Comparison of ENCODE assay signal across 28 cellular contexts in the genomic region with DNA sequence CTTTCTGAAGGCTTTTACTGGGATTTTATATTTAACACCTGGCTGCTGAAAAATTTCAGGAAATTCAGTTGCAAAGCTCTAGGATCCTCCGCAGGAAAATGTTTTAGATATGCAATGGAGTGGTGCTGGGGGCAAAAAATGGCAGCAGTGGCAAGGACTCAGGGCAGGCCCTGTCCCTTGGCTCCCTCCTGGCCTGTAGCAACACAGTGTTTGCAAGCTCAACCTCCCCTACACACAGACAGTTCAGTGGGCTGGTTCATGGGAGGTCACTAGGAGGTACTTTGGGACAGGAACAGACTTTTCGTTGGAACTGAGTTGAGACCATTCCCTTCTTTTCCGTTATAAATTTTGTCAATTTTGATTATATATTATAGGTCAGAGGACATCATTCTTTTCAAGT.
A peak's percentile ranks its signal among the peaks of the same experiment; 100 is the strongest.
DNase-seq lines count a peak whose midpoint lies in the region; ATAC-seq, FAIRE-seq and TF ChIP-seq lines count a peak whose summit lies in the region.
"Had no signal": no experiment of that assay in that cellular context is flagged by ENCODE, and none has a peak within 500 bp of the region (broad histone marks: within the 10 kb centered on the region; RNA-seq: fewer than 3 reads in every experiment).

No MANE protein-coding gene starts in this region.

- H3K14ac ChIP-seq in IMR-90 (replicated peaks; ENCODE audit: low read depth, low read length): peak overlapping the region; percentile 72; the same call in 1 of the 2 replicates

- intact Hi-C loops in IMR-90 (cut with micrococcal nuclease): loop anchor here (2.0 to 5.0 kb wide), 2 partner anchors 693 to 714 kb away; a partner anchor contains a TSS

- H2BK15ac ChIP-seq in IMR-90 (ENCODE audit: low read depth, low read length) (0 out of 3 replicates have a peak overlapping the region, but pooled peaks have one; percentile 49), mesendoderm (replicated peaks; ENCODE audit: low read depth) (no peak overlapping the region)

- H3K36me3 Mint-ChIP-seq in astrocyte (ENCODE audit: low read depth, unreplicated experiment): no peaks in the 10 kb centered on the region
- no peaks in the 10 kb centered on the region for H3K36me3 Mint-ChIP-seq in stimulated activated memory B cell treated with anti-CD40 and anti-IgM and Interleukin-4, amounts not matched to agents 10 μg/mL and 1 μg/mL and 100 μg/mL, for 72 hours
- H3K36me3 Mint-ChIP-seq: activated naive CD4-positive, alpha-beta T cell treated with anti-CD3 and anti-CD28 coated beads, Interleukin-2, amount 50 U/mL, for 24 hours; immature natural killer cell had no signal

- H4K8ac ChIP-seq in IMR-90 (ENCODE audit: low read depth in 2 of 2, low read length in 2 of 2) (peak overlapping the region; percentile 46 to 75; a peak in 3 of 4 replicates), mesendoderm (ENCODE audit: low read depth, low read length) (no peak overlapping the region)

- POLR2A ChIA-PET in IMR-90 (lab: Charles Lee; ENCODE audit: unreplicated experiment): no interaction called here

- no peaks in the 10 kb centered on the region for H3K9me1 ChIP-seq in IMR-90 (ENCODE audit: insufficient read depth, low read length)

- H3K18ac ChIP-seq in IMR-90 (ENCODE audit: low read depth, low read length): peak overlapping the region; percentile 93; the same call in 1 of the 2 replicates
- no peak overlapping the region for H3K18ac ChIP-seq in mesendoderm (ENCODE audit: low read length)

- no peak for FAIRE-seq in astrocyte (lab: Jason Lieb, UNC)
- FAIRE-seq: HTR-8/SVneo, K562 had no signal

- no peak for TF ChIP-seq CTCF in IMR-90 (conservative IDR thresholded peaks at IDR 0.05; ENCODE audit: low read depth, low read length)
- no peak for TF ChIP-seq CTCF in astrocyte (IDR thresholded peaks at IDR 0.05; ENCODE audit: insufficient read depth, low read depth, low read length)

- peaks cover 2% of the 10 kb centered on the region for H3K9me3 Mint-ChIP-seq in astrocyte (ENCODE audit: unreplicated experiment)
- H3K9me3 Mint-ChIP-seq in stimulated activated memory B cell treated with anti-CD40 and anti-IgM and Interleukin-4, amounts not matched to agents 10 μg/mL and 1 μg/mL and 100 μg/mL, for 72 hours: peaks cover under 1% of the 10 kb centered on the region
- H3K9me3 Mint-ChIP-seq: activated CD4-positive, alpha-beta memory T cell treated with anti-CD3 and anti-CD28 coated beads, Interleukin-2, amount 10 ng/mL, durations not matched to agents 7 days and 5 days; activated naive CD4-positive, alpha-beta T cell treated with anti-CD3 and anti-CD28 coated beads, Interleukin-2, amount 50 U/mL, for 24 hours had no signal

- H3K23ac ChIP-seq in IMR-90 (ENCODE audit: low read depth, low read length) (no peak overlapping the region), mesendoderm (ENCODE audit: low read length) (no peak overlapping the region)

- peak overlapping the region; percentile 22 for H2AK9ac ChIP-seq in IMR-90 (replicated peaks; ENCODE audit: low read depth, low read length, poor library complexity)

- H4K20me1 ChIP-seq in IMR-90 (ENCODE audit: insufficient read depth, low read length): no peaks in the 10 kb centered on the region
- H4K20me1 ChIP-seq in astrocyte (ENCODE audit: insufficient read depth, low read length): no peaks in the 10 kb centered on the region

- H2BK120ac ChIP-seq in IMR-90 (ENCODE audit: low read depth, low read length) (peak overlapping the region; percentile 90), mesendoderm (ENCODE audit: low read depth, low read length) (no peak overlapping the region)

- TF ChIP-seq RAD21 in IMR-90 (IDR thresholded peaks at IDR 0.05; ENCODE audit: low read length): no peak

- peaks cover 36% of the 10 kb centered on the region for H3K4me1 Mint-ChIP-seq in astrocyte (ENCODE audit: low read depth, unreplicated experiment)
- peaks cover 19% of the 10 kb centered on the region for H3K4me1 Mint-ChIP-seq in stimulated activated memory B cell treated with anti-CD40 and anti-IgM and Interleukin-4, amounts not matched to agents 10 μg/mL and 1 μg/mL and 100 μg/mL, for 72 hours
- H3K4me1 Mint-ChIP-seq: activated CD4-positive, alpha-beta memory T cell treated with anti-CD3 and anti-CD28 coated beads, Interleukin-2, amount 10 ng/mL, durations not matched to agents 7 days and 5 days; activated naive CD4-positive, alpha-beta T cell treated with anti-CD3 and anti-CD28 coated beads, Interleukin-2, amount 50 U/mL, for 24 hours; immature natural killer cell had no signal

- H3K9ac ChIP-seq in IMR-90 (ENCODE audit: low read depth, low read length) (no peak overlapping the region), astrocyte (ENCODE audit: low read length) (no peak overlapping the region), mesendoderm (ENCODE audit: low read length) (peak overlapping the region; percentile 42)

- H2BK20ac ChIP-seq in IMR-90 (ENCODE audit: low read depth, low read length): peak overlapping the region; percentile 79; the same call in 1 of the 2 replicates

- H3K4me2 ChIP-seq in IMR-90 (ENCODE audit: low read depth, low read length) (no peak overlapping the region), astrocyte (ENCODE audit: low read length) (no peak overlapping the region), mesendoderm (ENCODE audit: low read length) (no peak overlapping the region)

- H3K27ac ChIP-seq in IMR-90 (ENCODE audit: insufficient read depth, low read length) (no peak overlapping the region; the same call in 1 of the 2 replicates), astrocyte (ENCODE audit: low read depth, low read length) (peak overlapping the region; percentile 17), mesendoderm (ENCODE audit: low read depth, low read length) (no peak overlapping the region)
- H3K27ac ChIP-seq: brain microvascular endothelial cell, C4-2B, dorsolateral prefrontal cortex, gastroesophageal sphincter, prostate gland, thyroid gland had no signal

- H3K36me3 ChIP-seq in IMR-90 (ENCODE audit: control insufficient read depth, insufficient read depth, low read length) (no peaks in the 10 kb centered on the region), astrocyte (ENCODE audit: insufficient read depth, low read length) (no peaks in the 10 kb centered on the region), mesendoderm (ENCODE audit: control insufficient read depth, insufficient read depth, low read length) (no peaks in the 10 kb centered on the region)
- H3K36me3 ChIP-seq: brain microvascular endothelial cell, gastroesophageal sphincter, prostate gland, thyroid gland had no signal

- no CpG with 5 or more reads among the region's 3 CpGs for whole genome bisulfite sequencing in IMR-90 (ENCODE audit: extremely low coverage in 2 of 2, insufficient read length in 1 of 2), 2 experiments
- no CpG with 5 or more reads among the region's 3 CpGs for WGBS in mesendoderm (ENCODE audit: extremely low coverage, insufficient coverage, low lambda C conversion rate)

- no peaks in the 10 kb centered on the region for H3K79me1 ChIP-seq in IMR-90 (ENCODE audit: low read depth in 1 of 2, low read length in 2 of 2)
- H3K79me1 ChIP-seq in mesendoderm (ENCODE audit: low read length): no peaks in the 10 kb centered on the region

- no peak overlapping the region for H3K56ac ChIP-seq in IMR-90 (ENCODE audit: extremely low read depth, insufficient read depth, low read length)
- H3K56ac ChIP-seq in mesendoderm (ENCODE audit: low read length): peak overlapping the region; percentile 83

- dilution Hi-C loops in IMR-90 (cut with HindIII; ENCODE audit: low sequenced_read_pairs, unreplicated experiment): no loop called here

- H4K5ac ChIP-seq in IMR-90 (ENCODE audit: low read depth, low read length) (peak overlapping the region; percentile 87), mesendoderm (ENCODE audit: low read length) (no peak overlapping the region)

- H3K4ac ChIP-seq in IMR-90 (ENCODE audit: low read depth, low read length): peak overlapping the region; percentile 77
- H3K4ac ChIP-seq in mesendoderm (ENCODE audit: low read depth, low read length): no peak overlapping the region

- H3K4me3 Mint-ChIP-seq in astrocyte (ENCODE audit: unreplicated experiment): no peak overlapping the region
- no peak overlapping the region for H3K4me3 Mint-ChIP-seq in stimulated activated memory B cell treated with anti-CD40 and anti-IgM and Interleukin-4, amounts not matched to agents 10 μg/mL and 1 μg/mL and 100 μg/mL, for 72 hours
- H3K4me3 Mint-ChIP-seq: activated CD4-positive, alpha-beta memory T cell treated with anti-CD3 and anti-CD28 coated beads, Interleukin-2, amount 10 ng/mL, durations not matched to agents 7 days and 5 days; activated naive CD4-positive, alpha-beta T cell treated with anti-CD3 and anti-CD28 coated beads, Interleukin-2, amount 50 U/mL, for 24 hours; immature natural killer cell had no signal

- in situ Hi-C loops in IMR-90 (cut with MboI; ENCODE audit: low sequenced_read_pairs): loop anchor here (5.0 to 25.0 kb wide), 4 partner anchors 51 to 1147 kb away; a partner anchor contains a TSS

- H2AFZ ChIP-seq in IMR-90 (replicated peaks; ENCODE audit: low read length, poor library complexity): peak overlapping the region; percentile 66
- H2AFZ ChIP-seq in astrocyte (ENCODE audit: low read depth, low read length): no peak overlapping the region

- H2AK5ac ChIP-seq in IMR-90 (ENCODE audit: low read depth, low read length) (peak overlapping the region; percentile 97), mesendoderm (ENCODE audit: low read length) (no peak overlapping the region)

- ATAC-seq in IMR-90 (ENCODE audit: low read depth) (no peak), esophagus mucosa (no peak), GM18907 (IDR thresholded peaks at IDR 0.05; ENCODE audit: unreplicated experiment) (no peak)
- ATAC-seq in stimulated activated memory B cell treated with anti-CD40 and anti-IgM and Interleukin-4, amounts not matched to agents 10 μg/mL and 1 μg/mL and 100 μg/mL, for 72 hours: no peak
- ATAC-seq: gastroesophageal sphincter, K562, left colon, sciatic nerve had no signal

- DNase-seq in IMR-90 (no peak), astrocyte (ENCODE audit: low read depth) (no peak), mesendoderm (peak; percentile 38), NCI-H524 treated with DMSO at 0.1 percent for 48 hours (lab: John Stamatoyannopoulos, UW) (no peak)
- DNase-seq: activated CD4-positive, alpha-beta memory T cell treated with anti-CD3 and anti-CD28 coated beads, Interleukin-2, amount 10 ng/mL, durations not matched to agents 7 days and 5 days; activated CD8-positive, alpha-beta memory T cell treated with anti-CD3 and anti-CD28 coated beads, Interleukin-2, amount 50 U/mL, for 48 hours; brain microvascular endothelial cell; dorsolateral prefrontal cortex; hypothalamus; immature natural killer cell; left colon; mammary epithelial cell; NCI-H1092 treated with DMSO at 0.1 percent for 48 hours; nucleus accumbens; SHP77 treated with DMSO at 0.1 percent for 48 hours; stimulated activated CD4-positive, alpha-beta T cell treated with anti-CD3 and anti-CD28 coated beads, Interleukin-12 subunit alpha, Interleukin-12 subunit beta, amount 100 ng/mL, for 4 hours; stimulated activated CD4-positive, alpha-beta T cell treated with anti-CD3 and anti-CD28 coated beads, Interleukin-2, amount 100 ng/mL, for 48 hours; thyroid gland had no signal

- H4K91ac ChIP-seq in IMR-90 (ENCODE audit: insufficient read depth, low read depth, low read length): peak overlapping the region; percentile 64; the same call in 1 of the 2 replicates

- H3K9me3 ChIP-seq in IMR-90 (ENCODE audit: control insufficient read depth, insufficient read depth, low read length) (no peaks in the 10 kb centered on the region), astrocyte (ENCODE audit: insufficient read depth, low read depth, low read length) (no peaks in the 10 kb centered on the region)
- H3K9me3 ChIP-seq: gastroesophageal sphincter, prostate gland, thyroid gland had no signal

- H2BK5ac ChIP-seq in IMR-90 (ENCODE audit: low read depth, low read length, poor library complexity, severe bottlenecking): peak overlapping the region; percentile 57
- H2BK5ac ChIP-seq in mesendoderm (ENCODE audit: low read length): peak overlapping the region; percentile 77

- peak overlapping the region; percentile 44 for H3K27ac Mint-ChIP-seq in astrocyte (ENCODE audit: unreplicated experiment)
- peak overlapping the region; percentile 4 for H3K27ac Mint-ChIP-seq in stimulated activated memory B cell treated with anti-CD40 and anti-IgM and Interleukin-4, amounts not matched to agents 10 μg/mL and 1 μg/mL and 100 μg/mL, for 72 hours
- H3K27ac Mint-ChIP-seq: activated CD4-positive, alpha-beta memory T cell treated with anti-CD3 and anti-CD28 coated beads, Interleukin-2, amount 10 ng/mL, durations not matched to agents 7 days and 5 days; activated naive CD4-positive, alpha-beta T cell treated with anti-CD3 and anti-CD28 coated beads, Interleukin-2, amount 50 U/mL, for 24 hours; immature natural killer cell had no signal

- CTCF ChIA-PET in IMR-90 (lab: Yijun Ruan, JAX): interaction anchor here (0.6 to 2.1 kb wide), 6 partner anchors 58 to 1073 kb away, joined by 3 to 12 read pairs (median 4); no protein-coding TSS in a partner anchor

- no TSS peak for BruUV-seq in IMR-90 (replicated peaks; lab: Mats Ljungman, UMichigan)

- H3K4me1 ChIP-seq in IMR-90 (ENCODE audit: control insufficient read depth, insufficient read depth, low read length) (peaks cover 6% of the 10 kb centered on the region; the same call in 1 of the 2 replicates), astrocyte (ENCODE audit: insufficient read depth, low read length) (peaks cover 34% of the 10 kb centered on the region), mesendoderm (ENCODE audit: control insufficient read depth, low read depth, low read length) (no peaks in the 10 kb centered on the region)
- H3K4me1 ChIP-seq: prostate gland had no signal

- H3K27me3 ChIP-seq in IMR-90 (ENCODE audit: control insufficient read depth, insufficient read depth, low read length): no peaks in the 10 kb centered on the region
- no peaks in the 10 kb centered on the region for H3K27me3 ChIP-seq in astrocyte (ENCODE audit: insufficient read depth, low read length)
- H3K27me3 ChIP-seq in mesendoderm (ENCODE audit: insufficient read depth, low read length, poor library complexity): no peaks in the 10 kb centered on the region
- H3K27me3 ChIP-seq: brain microvascular endothelial cell, gastroesophageal sphincter, thyroid gland had no signal

- H3K4me3 ChIP-seq in IMR-90 (ENCODE audit: insufficient read depth, low read depth, low read length) (no peak overlapping the region), astrocyte (ENCODE audit: insufficient read depth, low read depth, low read length) (no peak overlapping the region), mesendoderm (ENCODE audit: low read length) (no peak overlapping the region)
- H3K4me3 ChIP-seq: dorsolateral prefrontal cortex, gastroesophageal sphincter, K562, prostate gland, thyroid gland had no signal

- no peaks in the 10 kb centered on the region for H3K79me2 ChIP-seq in astrocyte (ENCODE audit: insufficient read depth, low read length)
- no peaks in the 10 kb centered on the region for H3K79me2 ChIP-seq in mesendoderm (ENCODE audit: control insufficient read depth, insufficient read depth, low read length)

- TF ChIP-seq POLR2A in IMR-90 (IDR thresholded peaks at IDR 0.05; ENCODE audit: low read depth, low read length): no peak

- no peaks in the 10 kb centered on the region for H3K27me3 Mint-ChIP-seq in astrocyte (ENCODE audit: low read depth, unreplicated experiment)
- H3K27me3 Mint-ChIP-seq in stimulated activated memory B cell treated with anti-CD40 and anti-IgM and Interleukin-4, amounts not matched to agents 10 μg/mL and 1 μg/mL and 100 μg/mL, for 72 hours: no peaks in the 10 kb centered on the region
- H3K27me3 Mint-ChIP-seq: activated CD4-positive, alpha-beta memory T cell treated with anti-CD3 and anti-CD28 coated beads, Interleukin-2, amount 10 ng/mL, durations not matched to agents 7 days and 5 days; activated naive CD4-positive, alpha-beta T cell treated with anti-CD3 and anti-CD28 coated beads, Interleukin-2, amount 50 U/mL, for 24 hours had no signal
